ENCODE assay signal across 18 cellular contexts in the genomic region with DNA sequence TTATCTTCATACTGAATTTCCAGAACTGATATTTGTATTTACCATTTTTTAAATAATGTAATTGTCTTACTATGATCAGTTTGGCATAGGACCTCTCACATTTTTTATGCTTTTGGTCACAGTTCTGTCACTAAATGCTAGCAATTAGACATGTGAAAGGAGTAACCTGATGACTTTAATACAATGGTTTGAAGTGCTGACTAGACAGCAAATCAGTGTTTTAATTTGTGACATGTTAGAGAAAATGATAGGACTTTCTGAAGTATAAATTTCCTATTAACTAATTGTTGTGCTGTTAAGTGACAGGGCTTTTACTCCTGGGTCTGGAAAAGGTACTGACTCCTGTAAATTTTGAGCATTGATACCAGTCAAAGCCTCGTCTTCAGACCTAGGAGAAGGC.
"Had no signal": no experiment of that assay in that cellular context is flagged by ENCODE, and none has a peak within 500 bp of the region (broad histone marks: within the 10 kb centered on the region; RNA-seq: fewer than 3 reads in every experiment).

No MANE protein-coding gene starts in this region.

- H3K36me3 ChIP-seq: MG63, SJSA1 had no signal

- DNase-seq: Karpas-422, KG1, MG63, NCI-H1092, NCI-H1105 treated with DMSO at 0.1 percent for 48 hours, NCI-H1417 treated with DMSO at 0.1 percent for 48 hours, NCI-H146, NCI-H1694 treated with DMSO at 0.1 percent for 48 hours, NCI-H1930, NCI-H2081, NCI-H2107, NCI-H2227 treated with DMSO at 0.1 percent for 48 hours, NCI-H524 treated with DMSO at 0.1 percent for 48 hours, Right ventricle myocardium superior, RPMI8226, SIG-M5 had no signal

- H3K9me3 ChIP-seq: MG63, SJSA1 had no signal

- H3K4me3 ChIP-seq: MG63, SJSA1, SK-N-MC had no signal

- H3K27ac ChIP-seq: SJSA1, SK-N-MC had no signal

- H3K27me3 ChIP-seq: MG63, SJSA1 had no signal
